In genomic region chr10:132311338-132311939, GRCh38 we compare ENCODE assay signal across 14 cellular contexts. TPM values are rescaled to one million over a fixed set of nuclear protein-coding genes. Genes with fewer than 3 reads are reported as not detected.
DNase-seq lines count a peak whose midpoint lies in the region; ATAC-seq and TF ChIP-seq lines count a peak whose summit lies in the region.
"Had no signal": no experiment of that assay in that cellular context is flagged by ENCODE, and none has a peak within 500 bp of the region (broad histone marks: within the 10 kb centered on the region; RNA-seq: fewer than 3 reads in every experiment).

No MANE protein-coding gene starts in this region.

- H3K36me3 Mint-ChIP-seq in natural killer cell (no peaks in the 10 kb centered on the region), T-helper 17 cell (ENCODE audit: low read depth) (no peaks in the 10 kb centered on the region)

- no peaks in the 10 kb centered on the region for H3K9me3 ChIP-seq in T-helper 17 cell (ENCODE audit: control insufficient read depth, low read length, poor library complexity, severe bottlenecking)
- H3K9me3 ChIP-seq: vagina had no signal

- DNase-seq in AG08395 (ENCODE audit: low spot score) (peak; percentile 13), DMS153 (lab: John Stamatoyannopoulos, UW) (peak; percentile 81), NCI-H774 (lab: John Stamatoyannopoulos, UW) (peak; percentile 44), left kidney (ENCODE audit: low read depth, low spot score) (peak; percentile 44), natural killer cell (no peak), KG1 (lab: John Stamatoyannopoulos, UW) (no peak), T-helper 17 cell (no peak), SIG-M5 (lab: John Stamatoyannopoulos, UW) (no peak)
- DNase-seq: activated CD4-positive, CD25-positive, alpha-beta regulatory T cell; activated CD8-positive, alpha-beta memory T cell treated with anti-CD3 and anti-CD28 coated beads, Interleukin-2, amount 50 U/mL, for 48 hours; NCI-H1694; nephron progenitor cell; stimulated activated naive CD4-positive, alpha-beta T cell treated with Interleukin-2 at 50 U/mL for 16 hours had no signal

- intact Hi-C loops in natural killer cell (cut with micrococcal nuclease) = no loop called here

- H3K27ac Mint-ChIP-seq in natural killer cell (no peak overlapping the region), T-helper 17 cell (no peak overlapping the region)
- H3K27ac Mint-ChIP-seq: nephron progenitor cell had no signal

- H3K27me3 Mint-ChIP-seq in natural killer cell (ENCODE audit: low read depth in 2 of 2) (peaks cover 0 to 7% of the 10 kb centered on the region in 2 donors), T-helper 17 cell (no peaks in the 10 kb centered on the region)

- H3K4me3 Mint-ChIP-seq in natural killer cell (no peak overlapping the region), T-helper 17 cell (no peak overlapping the region)
- H3K4me3 Mint-ChIP-seq: nephron progenitor cell had no signal

- H3K9me3 Mint-ChIP-seq in natural killer cell = peaks cover 0 to 3% of the 10 kb centered on the region in 2 donors

- TF ChIP-seq CTCF in natural killer cell (IDR thresholded peaks at IDR 0.05) = no peak

- ATAC-seq in natural killer cell (no peak), T-helper 17 cell (no peak)

- H3K4me1 Mint-ChIP-seq in natural killer cell (peaks cover 6 to 7% of the 10 kb centered on the region in 2 donors), T-helper 17 cell (peaks cover 4% of the 10 kb centered on the region)

RNA-seq across cellular contexts. Expression of gene STK32C, which starts 3.7 kb away (rescaled TPM):
- total RNA-seq in natural killer cell = 10 to 100 TPM; 12.7 to 22.1 (median 17.9) TPM
- 1 to 10 TPM; 7.1 to 8.4 TPM for total RNA-seq in T-helper 17 cell

RNA-seq across cellular contexts. Expression of gene LRRC27, which starts 20.6 kb away (rescaled TPM):
- total RNA-seq in natural killer cell = 10 to 100 TPM in 1 of 3 donors, 1 to 10 TPM in 2; 8.1 to 22.5 (median 9.9) TPM
- 1 to 10 TPM; 3.5 to 7.6 TPM for total RNA-seq in T-helper 17 cell

Comparison
In these comparisons a context has a peak if more than half of its experiments do, and no peak if none do; other contexts are left out.
1. DNase-seq: peak in AG08395 (single experiment), DMS153 (single experiment), NCI-H774 (single experiment) and left kidney (single experiment); none in natural killer cell (single experiment), KG1 (single experiment), T-helper 17 cell (0 of 3) and SIG-M5 (single experiment).